8 cellular contexts compared by ENCODE assay signal in genomic region chr15:44736261-44736765, GRCh38. TPM values are rescaled to one million over a fixed set of nuclear protein-coding genes. Genes with fewer than 3 reads are reported as not detected.
DNase-seq lines count a peak whose midpoint lies in the region; ATAC-seq, FAIRE-seq and TF ChIP-seq lines count a peak whose summit lies in the region.

A gene with protein sequence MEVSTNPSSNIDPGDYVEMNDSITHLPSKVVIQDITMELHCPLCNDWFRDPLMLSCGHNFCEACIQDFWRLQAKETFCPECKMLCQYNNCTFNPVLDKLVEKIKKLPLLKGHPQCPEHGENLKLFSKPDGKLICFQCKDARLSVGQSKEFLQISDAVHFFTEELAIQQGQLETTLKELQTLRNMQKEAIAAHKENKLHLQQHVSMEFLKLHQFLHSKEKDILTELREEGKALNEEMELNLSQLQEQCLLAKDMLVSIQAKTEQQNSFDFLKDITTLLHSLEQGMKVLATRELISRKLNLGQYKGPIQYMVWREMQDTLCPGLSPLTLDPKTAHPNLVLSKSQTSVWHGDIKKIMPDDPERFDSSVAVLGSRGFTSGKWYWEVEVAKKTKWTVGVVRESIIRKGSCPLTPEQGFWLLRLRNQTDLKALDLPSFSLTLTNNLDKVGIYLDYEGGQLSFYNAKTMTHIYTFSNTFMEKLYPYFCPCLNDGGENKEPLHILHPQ (plus strand): TSS chr15:44736528. CDS start chr15:44736705, 177 bp downstream.

- no peaks in the 10 kb centered on the region for H3K9me3 Mint-ChIP-seq in glutamatergic neuron (ENCODE audit: unreplicated experiment)

- no peaks in the 10 kb centered on the region for H4K20me1 ChIP-seq in OCI-LY3 (ENCODE audit: insufficient read depth, low read length)

- H3K27ac Mint-ChIP-seq in glutamatergic neuron (ENCODE audit: unreplicated experiment): no peak within 1 kb of the TSS

- peak within 1 kb of the TSS; percentile 69 for H3K27ac ChIP-seq in OCI-LY3 (ENCODE audit: low read length)
- H3K27ac ChIP-seq in small intestine (ENCODE audit: low read depth in 1 of 2, low read length in 1 of 2): peak within 1 kb of the TSS; percentile 60 to 83

- H2AFZ ChIP-seq in OCI-LY3 (ENCODE audit: low read depth, low read length): peak within 1 kb of the TSS; percentile 45

- TF ChIP-seq CTCF in OCI-LY3 (IDR thresholded peaks at IDR 0.05; ENCODE audit: low read depth, low read length) (no peak), glutamatergic neuron (IDR thresholded peaks at IDR 0.05; ENCODE audit: partially characterized antibody, unreplicated experiment) (no peak)

- H3K27me3 ChIP-seq in OCI-LY3 (ENCODE audit: low read depth, low read length) (no peaks in the 10 kb centered on the region), small intestine (ENCODE audit: control insufficient read depth in 2 of 2, insufficient read depth in 2 of 2, low read length in 2 of 2) (no peaks in the 10 kb centered on the region)

- H3K27me3 Mint-ChIP-seq in glutamatergic neuron (ENCODE audit: unreplicated experiment): peaks cover 3% of the 10 kb centered on the region

- H3K4me1 ChIP-seq in OCI-LY3 (ENCODE audit: low read length): peaks cover 30% of the 10 kb centered on the region
- peaks cover 2% of the 10 kb centered on the region in 2 donors for H3K4me1 ChIP-seq in small intestine (ENCODE audit: control insufficient read depth in 2 of 2, insufficient read depth in 1 of 2, low read depth in 1 of 2, low read length in 1 of 2)

- peak within 1 kb of the TSS; percentile 39 for H3K9ac ChIP-seq in OCI-LY3 (ENCODE audit: low read length)

- WGBS in small intestine, 3 donors: 71 to 84% (median 75%) methylated on average over 3 of the region's 3 CpGs

- DNase-seq in glutamatergic neuron (no peak), small intestine (no peak), GF-D8 (lab: John Stamatoyannopoulos, UW) (no peak), NCI-H226 (no peak), activated gamma-delta T cell (lab: John Stamatoyannopoulos, UW) (no peak)

- no peak within 1 kb of the TSS for H3K4me3 Mint-ChIP-seq in glutamatergic neuron (ENCODE audit: unreplicated experiment)

- no peak for FAIRE-seq in small intestine (lab: Jason Lieb, UNC)

- H3K79me2 ChIP-seq in OCI-LY3 (ENCODE audit: low read length): peaks cover 11% of the 10 kb centered on the region

- no peaks in the 10 kb centered on the region for H3K4me1 Mint-ChIP-seq in glutamatergic neuron (ENCODE audit: low read depth, unreplicated experiment)

- no peaks in the 10 kb centered on the region for H3K9me3 ChIP-seq in OCI-LY3 (ENCODE audit: insufficient read depth, low read length)
- H3K9me3 ChIP-seq in small intestine (ENCODE audit: control insufficient read depth, low read depth): no peaks in the 10 kb centered on the region

- H3K4me3 ChIP-seq in OCI-LY3 (ENCODE audit: low read length) (peak within 1 kb of the TSS; percentile 45), small intestine (ENCODE audit: low read depth in 1 of 2, low read length in 2 of 2) (no peak within 1 kb of the TSS)

- peak within 1 kb of the TSS; percentile 66 for H3K4me2 ChIP-seq in OCI-LY3 (ENCODE audit: low read length)

- H3K36me3 Mint-ChIP-seq in glutamatergic neuron (ENCODE audit: unreplicated experiment): peaks cover 5% of the 10 kb centered on the region

- H3K36me3 ChIP-seq in OCI-LY3 (replicated peaks; ENCODE audit: low read depth, low read length) (peaks cover 12% of the 10 kb centered on the region), small intestine (ENCODE audit: control insufficient read depth in 2 of 2, insufficient read depth in 2 of 2, low read length in 2 of 2) (no peaks in the 10 kb centered on the region)

- peak; percentile 34 for ATAC-seq in GM18907 (IDR thresholded peaks at IDR 0.05; ENCODE audit: unreplicated experiment)
- no peak for ATAC-seq in GM21515 (IDR thresholded peaks at IDR 0.05; ENCODE audit: unreplicated experiment)

RNA-seq across cellular contexts. Expression of the gene that starts here (rescaled TPM):
- total RNA-seq in glutamatergic neuron (ENCODE audit: unreplicated experiment): 22.8 TPM
- 10 to 100 TPM in 2 of 3 donors, 1 to 10 TPM in 1; 8.1 to 18.5 (median 12.4) TPM for polyA plus RNA-seq in small intestine
